ENCODE assay signal across 7 cellular contexts in genomic region chr1:154961207-154961496, GRCh38. TPM values are rescaled to one million over a fixed set of nuclear protein-coding genes. Genes with fewer than 3 reads are reported as not detected.
A peak's percentile ranks its signal among the peaks of the same experiment; 100 is the strongest.
DNase-seq lines count a peak whose midpoint lies in the region; ATAC-seq and TF ChIP-seq lines count a peak whose summit lies in the region.

No MANE protein-coding gene starts in this region.

- H3K27me3 ChIP-seq in HUES48 (ENCODE audit: control insufficient read depth, insufficient read depth, low read length) (no peaks in the 10 kb centered on the region), gastroesophageal sphincter (no peaks in the 10 kb centered on the region), smooth muscle cell (ENCODE audit: low read depth) (no peaks in the 10 kb centered on the region)

- TF ChIP-seq EP300 in gastroesophageal sphincter (IDR thresholded peaks at IDR 0.05) = no peak

- H3K4me3 ChIP-seq in HUES48 (ENCODE audit: low read depth, low read length) (peak overlapping the region; percentile 83), gastroesophageal sphincter (peak overlapping the region; percentile 82 to 92), smooth muscle cell (peak overlapping the region; percentile 82)

- H3K27ac ChIP-seq in HUES48 (ENCODE audit: low read depth, low read length) (peak overlapping the region; percentile 98), gastroesophageal sphincter (peak overlapping the region; percentile 83 to 99 (median 94)), smooth muscle cell (ENCODE audit: low read depth) (peak overlapping the region; percentile 85)

- H3K4me1 ChIP-seq in HUES48 (ENCODE audit: control insufficient read depth, insufficient read depth, low read length) (peaks cover 26% of the 10 kb centered on the region), gastroesophageal sphincter (peaks cover 3 to 72% (median 30%) of the 10 kb centered on the region in 3 donors), smooth muscle cell (ENCODE audit: low read depth) (peaks cover 30% of the 10 kb centered on the region)

- ATAC-seq in gastroesophageal sphincter (no peak), left lobe of liver (no peak)

- POLR2A ChIA-PET in HEK293T (lab: Yijun Ruan, JAX) = interaction anchor here (0.6 to 4.8 kb wide), 25 partner anchors 9 to 124 kb away, joined by 3 to 59 read pairs (median 4); partner anchors contain the start of genes CKS1B, FLAD1, LENEP and PMVK

- H3K36me3 ChIP-seq in HUES48 (ENCODE audit: control insufficient read depth, insufficient read depth, low read length) (peaks cover 50% of the 10 kb centered on the region), gastroesophageal sphincter (peaks cover 0 to 56% of the 10 kb centered on the region in 2 donors), smooth muscle cell (ENCODE audit: low read depth) (peaks cover 5% of the 10 kb centered on the region)

- DNase-seq in activated CD4-positive, alpha-beta T cell treated with anti-CD3 and anti-CD28 coated beads for 48 hours = peak; percentile 85
- no peak for DNase-seq in smooth muscle cell (lab: John Stamatoyannopoulos, UW; ENCODE audit: unreplicated experiment)
- no peak for DNase-seq in globus pallidus (ENCODE audit: low spot score)
- no peak for DNase-seq in HEK293T (ENCODE audit: extremely low spot score)
- DNase-seq in left lobe of liver (ENCODE audit: low spot score) = no peak

- no peak for TF ChIP-seq POLR2A in gastroesophageal sphincter (IDR thresholded peaks at IDR 0.05)

- H3K9ac ChIP-seq in HUES48 (ENCODE audit: low read depth, low read length) (peak overlapping the region; percentile 97), smooth muscle cell (ENCODE audit: low read depth) (peak overlapping the region; percentile 83)

- TF ChIP-seq CTCF in gastroesophageal sphincter (IDR thresholded peaks at IDR 0.05) = no peak
- no peak for TF ChIP-seq CTCF in smooth muscle cell (IDR thresholded peaks at IDR 0.05; ENCODE audit: borderline replicate concordance, insufficient read depth, poor library complexity, severe bottlenecking)

- H3K79me2 ChIP-seq in smooth muscle cell (ENCODE audit: low read depth) = peaks cover 8% of the 10 kb centered on the region

- H2AFZ ChIP-seq in smooth muscle cell (ENCODE audit: low read depth) = no peak overlapping the region

- H3K9me3 ChIP-seq in HUES48 (ENCODE audit: control insufficient read depth, insufficient read depth, low read length) = no peaks in the 10 kb centered on the region
- no peaks in the 10 kb centered on the region for H3K9me3 ChIP-seq in gastroesophageal sphincter
- no peaks in the 10 kb centered on the region for H3K9me3 ChIP-seq in smooth muscle cell (replicated peaks; ENCODE audit: low read depth)

- H4K20me1 ChIP-seq in smooth muscle cell (ENCODE audit: low read depth) = peaks cover 4% of the 10 kb centered on the region

- 0 to 8% methylated on average over 2 to 4 of the region's 9 CpGs for WGBS in gastroesophageal sphincter (ENCODE audit: low coverage in 1 of 2), 2 donors
- 16% methylated on average over 3 of the region's 9 CpGs for WGBS in smooth muscle cell (ENCODE audit: low lambda C conversion rate)

- H3K4me2 ChIP-seq in smooth muscle cell = peak overlapping the region; percentile 95

- CTCF ChIA-PET in HEK293T (lab: Yijun Ruan, JAX) = interaction anchor here (0.6 to 1.6 kb wide), 10 partner anchors 12 to 128 kb away, joined by 3 to 6 read pairs (median 4); partner anchors contain the start of gene PMVK

- peaks cover 13% of the 10 kb centered on the region for H3F3A ChIP-seq in smooth muscle cell (ENCODE audit: low read depth)

TF ChIP-seq in HEK293T, 16 proteins besides CTCF, POLR2A, EP300 and RAD21:
- no peak for TF ChIP-seq LEF1 (IDR thresholded peaks at IDR 0.05; ENCODE audit: borderline replicate concordance)
- no peak for TF ChIP-seq NFRKB (IDR thresholded peaks at IDR 0.05)
- no peak for TF ChIP-seq ELF4 (IDR thresholded peaks at IDR 0.05)
- TF ChIP-seq ZNF384 (IDR thresholded peaks at IDR 0.05) = no peak
- no peak for TF ChIP-seq FOXM1 (IDR thresholded peaks at IDR 0.05; ENCODE audit: borderline replicate concordance)
- no peak for TF ChIP-seq FOXK2 (IDR thresholded peaks at IDR 0.05)
- no peak for TF ChIP-seq ARNT (IDR thresholded peaks at IDR 0.05)

RNA-seq across cellular contexts. Expression of gene PYGO2, which starts 0.4 kb away (rescaled TPM):
- total RNA-seq in gastroesophageal sphincter = 10 to 100 TPM; 19.1 to 40.1 (median 25.7) TPM
- total RNA-seq in smooth muscle cell = 18.4 and 20.3 TPM in 2 replicates
- 27.9 and 30.0 TPM in 2 replicates for polyA plus RNA-seq in smooth muscle cell
- total RNA-seq in left lobe of liver = 10.5 TPM

RNA-seq across cellular contexts. Expression of gene PBXIP1, which starts 5.3 kb away (rescaled TPM):
- total RNA-seq in gastroesophageal sphincter (100 to 1,000 TPM; 205 to 371 (median 283) TPM), smooth muscle cell (39.1 and 41.9 TPM in 2 replicates), left lobe of liver (21.3 TPM)
- polyA plus RNA-seq in smooth muscle cell = 40.5 and 44.1 TPM in 2 replicates

RNA-seq across cellular contexts. Expression of gene SHC1, which starts 9.4 kb away (rescaled TPM):
- total RNA-seq in gastroesophageal sphincter (100 to 1,000 TPM in 1 of 4 donors, 10 to 100 TPM in 3; 69.1 to 104 (median 90.2) TPM), smooth muscle cell (207 and 216 TPM in 2 replicates), left lobe of liver (43.0 TPM)
- polyA plus RNA-seq in smooth muscle cell = 214 and 249 TPM in 2 replicates

RNA-seq across cellular contexts. Expression of gene CKS1B, which starts 13.3 kb away (rescaled TPM):
- total RNA-seq in gastroesophageal sphincter (10 to 100 TPM in 3 of 4 donors, 1 to 10 TPM in 1; 7.5 to 24.2 (median 17.6) TPM), smooth muscle cell (41.6 and 46.3 TPM in 2 replicates), left lobe of liver (14.2 TPM)
- 115 and 116 TPM in 2 replicates for polyA plus RNA-seq in smooth muscle cell

RNA-seq across cellular contexts. Expression of gene FLAD1, which starts 22.0 kb away (rescaled TPM):
- total RNA-seq in gastroesophageal sphincter (10 to 100 TPM; 12.8 to 23.5 (median 20.7) TPM), smooth muscle cell (30.7 and 31.1 TPM in 2 replicates), left lobe of liver (21.9 TPM)
- polyA plus RNA-seq in smooth muscle cell = 51.4 and 52.1 TPM in 2 replicates
